14 cellular contexts compared by ENCODE assay signal in the genomic region with DNA sequence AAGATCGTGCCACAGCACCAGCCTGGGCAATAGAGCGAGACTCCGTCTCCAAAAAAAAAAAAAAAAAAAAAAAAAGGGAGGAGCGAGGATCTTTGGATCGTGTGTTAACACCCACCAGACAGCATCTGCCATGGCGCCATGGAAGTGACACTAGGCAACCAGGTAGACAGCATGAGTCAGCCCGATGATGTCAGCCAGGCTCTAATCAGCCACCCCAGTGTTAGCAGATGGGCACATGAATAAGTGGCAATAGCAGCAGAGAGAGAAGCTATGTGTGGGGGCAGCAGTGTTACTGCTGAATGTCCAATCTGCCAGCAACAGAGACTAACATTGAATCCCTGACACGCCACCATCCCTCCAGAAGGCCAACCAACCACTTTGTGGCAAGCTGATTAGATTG.
"Had no signal": no experiment of that assay in that cellular context is flagged by ENCODE, and none has a peak within 500 bp of the region (broad histone marks: within the 10 kb centered on the region; RNA-seq: fewer than 3 reads in every experiment).

No MANE protein-coding gene starts in this region.

- H3K9me3 ChIP-seq: heart left ventricle, left lung, suprapubic skin had no signal

- H3K4me1 ChIP-seq: heart left ventricle, suprapubic skin had no signal

- ATAC-seq: activated naive CD4-positive, alpha-beta T cell treated with anti-CD3 and anti-CD28 coated beads, Interleukin-2, amount 50 U/mL, for 72 hours; heart left ventricle; left lung; natural killer cell treated with Interleukin-12 subunit alpha and Interleukin-12 subunit beta and Interleukin-15 and Interleukin-18, amount 100 ng/mL, for 72 hours; stimulated activated naive CD8-positive, alpha-beta T cell treated with anti-CD3 and anti-CD28 coated beads, Interleukin-15, Interleukin-2, amounts not matched to agents 100 U/mL and 50 U/mL, for 24 hours; WTC11 had no signal

- H3K36me3 ChIP-seq: brain microvascular endothelial cell, heart left ventricle, left lung, suprapubic skin had no signal

- H3K27ac ChIP-seq: brain microvascular endothelial cell, heart left ventricle, left lung, suprapubic skin had no signal

- DNase-seq: activated CD4-positive, alpha-beta T cell treated with anti-CD3 and anti-CD28 coated beads, Interleukin-2, amount 10 ng/mL, durations not matched to agents 7 days and 5 days; activated effector memory CD4-positive, alpha-beta T cell treated with anti-CD3 and anti-CD28 coated beads, Interleukin-2, amount 50 U/mL, for 16 hours; activated T-cell treated with anti-CD3 and anti-CD28 coated beads, Interleukin-2, amount 50 U/mL, for 24 hours; amniotic stem cell; brain microvascular endothelial cell; foreskin melanocyte; heart left ventricle; left lung; stimulated activated CD4-positive, alpha-beta T cell treated with anti-CD3 and anti-CD28 coated beads, Interleukin-2, amount 100 ng/mL, for 48 hours; stimulated activated naive CD8-positive, alpha-beta T cell treated with anti-CD3 and anti-CD28 coated beads, Interleukin-15, Interleukin-2, amounts not matched to agents 100 U/mL and 50 U/mL, for 24 hours had no signal

- H3K4me3 ChIP-seq: heart left ventricle, left lung, suprapubic skin had no signal
